11 cellular contexts compared by ENCODE assay signal in genomic region chr2:101349893-101350662, GRCh38. TPM values are rescaled to one million over a fixed set of nuclear protein-coding genes. Genes with fewer than 3 reads are reported as not detected.
DNase-seq lines count a peak whose midpoint lies in the region; ATAC-seq and TF ChIP-seq lines count a peak whose summit lies in the region.
"Had no signal": no experiment of that assay in that cellular context is flagged by ENCODE, and none has a peak within 500 bp of the region (broad histone marks: within the 10 kb centered on the region; RNA-seq: fewer than 3 reads in every experiment).

No MANE protein-coding gene starts in this region.

- POLR2A ChIA-PET in T-cell (lab: Charles Lee): no interaction called here

- H3K4me3 ChIP-seq in fibroblast of pulmonary artery (replicated peaks; ENCODE audit: low read depth, low read length) (no peak overlapping the region), retinal pigment epithelial cell (ENCODE audit: low read length) (no peak overlapping the region)

- CTCF ChIA-PET in T-cell (lab: Charles Lee): interaction anchor here (0.5 to 2.8 kb wide), 7 partner anchors 7 to 315 kb away, joined by 3 to 13 read pairs (median 3); no protein-coding TSS in a partner anchor

- no peak for DNase-seq in T-cell
- peak; percentile 62 for DNase-seq in fibroblast of pulmonary artery (ENCODE audit: low read depth)
- no peak for DNase-seq in retinal pigment epithelial cell (ENCODE audit: low read depth)
- DNase-seq in T-helper 9 cell: no peak
- DNase-seq in activated naive CD4-positive, alpha-beta T cell treated with anti-CD3 and anti-CD28 coated beads, Interleukin-2, amount 50 U/mL, for 72 hours (ENCODE audit: low spot score in 2 of 2): no peak
- DNase-seq in SKM-1 (lab: John Stamatoyannopoulos, UW; ENCODE audit: unreplicated experiment): no peak
- DNase-seq: NCI-H1105 had no signal

- ATAC-seq in T-cell (replicated peaks in 1 of 4): peak; percentile 40 to 58 (median 44)
- no peak for ATAC-seq in HG03378 (IDR thresholded peaks at IDR 0.05; ENCODE audit: unreplicated experiment)
- ATAC-seq in activated naive CD4-positive, alpha-beta T cell treated with anti-CD3 and anti-CD28 coated beads, Interleukin-2, amount 50 U/mL, for 72 hours: no peak

- no peaks in the 10 kb centered on the region for H3K27me3 Mint-ChIP-seq in T-cell
- H3K27me3 Mint-ChIP-seq: central memory CD8-positive, alpha-beta T cell had no signal

- no peaks in the 10 kb centered on the region for H3K36me3 Mint-ChIP-seq in T-cell
- no peaks in the 10 kb centered on the region for H3K36me3 Mint-ChIP-seq in activated naive CD4-positive, alpha-beta T cell treated with anti-CD3 and anti-CD28 coated beads, Interleukin-2, amount 50 U/mL, for 72 hours

- TF ChIP-seq CTCF in GM12872 (IDR thresholded peaks at IDR 0.05; ENCODE audit: insufficient read depth, low read depth, low read length) (0 out of 3 replicates have a peak, but pooled peaks have one; percentile 7), fibroblast of pulmonary artery (IDR thresholded peaks at IDR 0.05; ENCODE audit: low read length, missing control alignments) (peak; percentile 56), retinal pigment epithelial cell (conservative IDR thresholded peaks at IDR 0.05; ENCODE audit: low read depth, low read length) (peak; percentile 67)

- peaks cover 7 to 14% (median 11%) of the 10 kb centered on the region in 3 donors for H3K4me1 Mint-ChIP-seq in T-cell

- H3K4me3 Mint-ChIP-seq in T-cell: no peak overlapping the region
- H3K4me3 Mint-ChIP-seq: central memory CD8-positive, alpha-beta T cell; T-helper 2 cell treated with Interferon-gamma antibody and Interleukin-4, amounts not matched to agents 5 μg/mL and 100 μg/mL, for 36 hours had no signal

- no peak overlapping the region for H3K27ac Mint-ChIP-seq in T-cell
- H3K27ac Mint-ChIP-seq in activated naive CD4-positive, alpha-beta T cell treated with anti-CD3 and anti-CD28 coated beads, Interleukin-2, amount 50 U/mL, for 72 hours: no peak overlapping the region
- H3K27ac Mint-ChIP-seq: T-helper 2 cell treated with Interferon-gamma antibody and Interleukin-4, amounts not matched to agents 5 μg/mL and 100 μg/mL, for 36 hours had no signal

- H3K9me3 Mint-ChIP-seq in T-cell: no peaks in the 10 kb centered on the region
- no peaks in the 10 kb centered on the region for H3K9me3 Mint-ChIP-seq in activated naive CD4-positive, alpha-beta T cell treated with anti-CD3 and anti-CD28 coated beads, Interleukin-2, amount 50 U/mL, for 72 hours
- H3K9me3 Mint-ChIP-seq: central memory CD8-positive, alpha-beta T cell; T-helper 2 cell treated with Interferon-gamma antibody and Interleukin-4, amounts not matched to agents 5 μg/mL and 100 μg/mL, for 36 hours had no signal

RNA-seq across cellular contexts. Expression of gene CREG2, which starts 37.2 kb away (rescaled TPM):
- under 1 TPM in 1 of 5 donors, not detected in 4; 0.13 TPM for total RNA-seq in T-cell
- not detected for total RNA-seq in activated naive CD4-positive, alpha-beta T cell treated with anti-CD3 and anti-CD28 coated beads, Interleukin-2, amount 50 U/mL, for 72 hours

RNA-seq across cellular contexts. Expression of gene RNF149, which starts 41.6 kb away (rescaled TPM):
- total RNA-seq in T-cell: 100 to 1,000 TPM; 114 to 139 (median 123) TPM
- total RNA-seq in activated naive CD4-positive, alpha-beta T cell treated with anti-CD3 and anti-CD28 coated beads, Interleukin-2, amount 50 U/mL, for 72 hours: 10 to 100 TPM; 46.8 to 54.1 TPM

Comparison
In these comparisons a context has a peak if more than half of its experiments do, and no peak if none do; other contexts are left out.
1. CTCF ChIP-seq: peak in every context shown above with its lines; median percentile 67 in retinal pigment epithelial cell; 56 in fibroblast of pulmonary artery; 7 in GM12872.
2. ATAC-seq: peak in T-cell (4 of 4); none in HG03378 (single experiment) and activated naive CD4-positive, alpha-beta T cell treated with anti-CD3 and anti-CD28 coated beads, Interleukin-2, amount 50 U/mL, for 72 hours (0 of 2).